Comparison of ENCODE assay signal across 20 cellular contexts in genomic region chr17:44850025-44850424, GRCh38. TPM values are rescaled to one million over a fixed set of nuclear protein-coding genes. Genes with fewer than 3 reads are reported as not detected.
DNase-seq lines count a peak whose midpoint lies in the region; ATAC-seq and TF ChIP-seq lines count a peak whose summit lies in the region.
"Had no signal": no experiment of that assay in that cellular context is flagged by ENCODE, and none has a peak within 500 bp of the region (broad histone marks: within the 10 kb centered on the region; RNA-seq: fewer than 3 reads in every experiment).

No MANE protein-coding gene starts in this region.

- H3K27ac Mint-ChIP-seq in CD8-positive, alpha-beta T cell: peak overlapping the region; percentile 18
- peak overlapping the region; percentile 17; the same call in 1 of the 2 replicates for H3K27ac Mint-ChIP-seq in WTC11

- H3K4me1 Mint-ChIP-seq in CD8-positive, alpha-beta T cell (ENCODE audit: low read depth): no peaks in the 10 kb centered on the region
- H3K4me1 Mint-ChIP-seq in WTC11: peaks cover 15% of the 10 kb centered on the region

- H3K9me3 Mint-ChIP-seq in CD8-positive, alpha-beta T cell: no peaks in the 10 kb centered on the region
- no peaks in the 10 kb centered on the region for H3K9me3 Mint-ChIP-seq in WTC11

- no peaks in the 10 kb centered on the region for H3K27me3 Mint-ChIP-seq in CD8-positive, alpha-beta T cell (ENCODE audit: low read depth)
- no peaks in the 10 kb centered on the region for H3K27me3 Mint-ChIP-seq in WTC11 (ENCODE audit: low read depth)

- H3K27ac ChIP-seq in CD8-positive, alpha-beta T cell (ENCODE audit: low read depth, low read length): no peak overlapping the region
- H3K27ac ChIP-seq in psoas muscle (peak overlapping the region; percentile 24), brain microvascular endothelial cell (no peak overlapping the region)
- H3K27ac ChIP-seq: 22Rv1, neutrophil had no signal

- peaks cover 47% of the 10 kb centered on the region for H3K36me3 Mint-ChIP-seq in CD8-positive, alpha-beta T cell
- H3K36me3 Mint-ChIP-seq in WTC11: peaks cover 45% of the 10 kb centered on the region

- H3K4me1 ChIP-seq in CD8-positive, alpha-beta T cell (ENCODE audit: insufficient read depth, low read length): no peaks in the 10 kb centered on the region
- H3K4me1 ChIP-seq in psoas muscle: no peaks in the 10 kb centered on the region

- TF ChIP-seq CTCF in CD8-positive, alpha-beta T cell (IDR thresholded peaks at IDR 0.05): no peak
- TF ChIP-seq CTCF in WTC11 (IDR thresholded peaks at IDR 0.05): no peak
- no peak for TF ChIP-seq CTCF in psoas muscle (IDR thresholded peaks at IDR 0.05)
- no peak for TF ChIP-seq CTCF in brain microvascular endothelial cell (IDR thresholded peaks at IDR 0.05; ENCODE audit: low read depth, low read length, missing control alignments)
- TF ChIP-seq CTCF in omental fat pad (IDR thresholded peaks at IDR 0.05): no peak

- H3K4me3 Mint-ChIP-seq in CD8-positive, alpha-beta T cell: no peak overlapping the region
- H3K4me3 Mint-ChIP-seq in WTC11: no peak overlapping the region

- in situ Hi-C loops in brain microvascular endothelial cell (cut with HindIII; ENCODE audit: low pct_ligation_motif_present, low sequenced_read_pairs): no loop called here

- peak; percentile 26 for DNase-seq in NCI-H2107 treated with DMSO at 0.1 percent for 48 hours (lab: John Stamatoyannopoulos, UW; ENCODE audit: unreplicated experiment)
- no peak for DNase-seq in NCI-H2107 (lab: John Stamatoyannopoulos, UW)
- no peak for DNase-seq in CD8-positive, alpha-beta T cell
- no peak for DNase-seq in WTC11 (ENCODE audit: low spot score)
- no peak for DNase-seq in psoas muscle
- no peak for DNase-seq in brain microvascular endothelial cell
- DNase-seq in omental fat pad (ENCODE audit: low spot score): no peak
- DNase-seq: activated CD4-positive, CD25-positive, alpha-beta regulatory T cell treated with anti-CD3 and anti-CD28 coated beads, Interleukin-2, amount 50 U/mL, for 72 hours; hippocampal formation; KBM-7; kidney; MV-4-11; NCI-H2081; NCI-H526; stimulated activated CD4-positive, alpha-beta T cell treated with anti-CD3 and anti-CD28 coated beads, Interleukin-2, amount 100 ng/mL, for 24 hours had no signal

- POLR2A ChIA-PET in CD8-positive, alpha-beta T cell (lab: Charles Lee): no interaction called here
- POLR2A ChIA-PET in WTC11 (lab: Charles Lee): interaction anchor here (1.4 kb wide), 1 partner anchor 74 kb away, joined by 3 read pairs; no protein-coding TSS in a partner anchor

- no peak overlapping the region for H3K4me3 ChIP-seq in CD8-positive, alpha-beta T cell (ENCODE audit: low read depth, low read length)
- H3K4me3 ChIP-seq in psoas muscle: no peak overlapping the region
- H3K4me3 ChIP-seq in brain microvascular endothelial cell (ENCODE audit: low read depth, low read length): no peak overlapping the region

- no peaks in the 10 kb centered on the region for H3K27me3 ChIP-seq in CD8-positive, alpha-beta T cell (ENCODE audit: insufficient read depth, low read length)
- no peaks in the 10 kb centered on the region for H3K27me3 ChIP-seq in psoas muscle (ENCODE audit: insufficient read depth in 3 of 3, low read length in 2 of 3)
- no peaks in the 10 kb centered on the region for H3K27me3 ChIP-seq in brain microvascular endothelial cell (replicated peaks)
- H3K27me3 ChIP-seq: BE2C, neutrophil had no signal

- CTCF ChIA-PET in CD8-positive, alpha-beta T cell (lab: Charles Lee): interaction anchor here (1.2 kb wide), 1 partner anchor 12 kb away, joined by 3 read pairs; no protein-coding TSS in a partner anchor
- CTCF ChIA-PET in WTC11 (lab: Charles Lee): interaction anchor here (3.2 kb wide), 1 partner anchor 72 kb away, joined by 17 read pairs; no protein-coding TSS in a partner anchor

- WGBS in psoas muscle, 3 donors: 73 to 89% (median 85%) methylated on average over 7 of the region's 7 CpGs

- H3K9me3 ChIP-seq in CD8-positive, alpha-beta T cell (ENCODE audit: low read length): no peaks in the 10 kb centered on the region
- no peaks in the 10 kb centered on the region for H3K9me3 ChIP-seq in psoas muscle
- H3K9me3 ChIP-seq: BE2C, neutrophil had no signal

- intact Hi-C loops in CD8-positive, alpha-beta T cell (cut with DNase I, micrococcal nuclease): no loop called here
- intact Hi-C loops in psoas muscle (cut with DNase I): loop anchor here in 1 of 2 donors (10.0 kb wide), 1 partner anchor 305 kb away; no protein-coding TSS in a partner anchor

- no peak for ATAC-seq in CD8-positive, alpha-beta T cell
- ATAC-seq in WTC11: no peak
- no peak for ATAC-seq in psoas muscle
- ATAC-seq in HG02938 (IDR thresholded peaks at IDR 0.05; ENCODE audit: unreplicated experiment): no peak
- ATAC-seq in omental fat pad (ENCODE audit: low FRiP score): no peak

- H3K36me3 ChIP-seq in CD8-positive, alpha-beta T cell (ENCODE audit: insufficient read depth, low read length): peaks cover 30% of the 10 kb centered on the region
- H3K36me3 ChIP-seq in psoas muscle (ENCODE audit: insufficient read depth in 1 of 2, low read depth in 1 of 2) (peaks cover 6 to 55% of the 10 kb centered on the region in 2 donors), brain microvascular endothelial cell (replicated peaks) (peaks cover 45% of the 10 kb centered on the region)

TF ChIP-seq in WTC11, 78 proteins besides CTCF, POLR2A, EP300 and RAD21:
- TF ChIP-seq SMAD3 (CRISPR knock-in tag; IDR thresholded peaks at IDR 0.05; ENCODE audit: borderline replicate concordance) (no peak), NR3C1 (CRISPR knock-in tag; conservative IDR thresholded peaks at IDR 0.05; ENCODE audit: low read depth) (no peak), ZMAT4 (CRISPR knock-in tag; IDR thresholded peaks at IDR 0.05) (no peak), TP53 (CRISPR knock-in tag; IDR thresholded peaks at IDR 0.05) (no peak)

RNA-seq across cellular contexts. Expression of gene HIGD1B, which starts 2.3 kb away (rescaled TPM):
- not detected for total RNA-seq in CD8-positive, alpha-beta T cell
- total RNA-seq in WTC11 (2021): not detected in 3 replicates
- total RNA-seq in psoas muscle: 10 to 100 TPM in 1 of 4 donors, 1 to 10 TPM in 3; 4.6 to 17.9 (median 6.7) TPM
- 10 to 100 TPM in 2 of 3 donors, 1 to 10 TPM in 1; 10.0 to 14.2 (median 13.1) TPM for polyA plus RNA-seq in psoas muscle
- 10 to 100 TPM in 1 of 4 donors, 1 to 10 TPM in 3; 2.1 to 17.8 (median 3.0) TPM for total RNA-seq in omental fat pad
- total RNA-seq: G401 had no signal

RNA-seq across cellular contexts. Expression of gene GJC1, which starts 19.9 kb away (rescaled TPM):
- not detected for total RNA-seq in CD8-positive, alpha-beta T cell
- total RNA-seq in WTC11 (2021) (102 to 107 TPM (median 104 TPM) in 3 replicates), psoas muscle (1 to 10 TPM; 4.7 to 7.9 (median 5.7) TPM), omental fat pad (10 to 100 TPM in 3 of 4 donors, 1 to 10 TPM in 1; 7.4 to 32.3 (median 14.5) TPM)
- polyA plus RNA-seq in psoas muscle: 1 to 10 TPM; 2.2 to 2.7 (median 2.5) TPM

RNA-seq across cellular contexts. Expression of gene EFTUD2, which starts 49.2 kb away (rescaled TPM):
- total RNA-seq in CD8-positive, alpha-beta T cell: 100 to 1,000 TPM; 131 to 133 TPM
- total RNA-seq in WTC11 (2021) (128 to 162 TPM (median 148 TPM) in 3 replicates), psoas muscle (100 to 1,000 TPM in 3 of 4 donors, 10 to 100 TPM in 1; 73.7 to 114 (median 103) TPM), omental fat pad (100 to 1,000 TPM in 1 of 4 donors, 10 to 100 TPM in 3; 62.5 to 131 (median 75.0) TPM)
- polyA plus RNA-seq in psoas muscle: 100 to 1,000 TPM in 1 of 3 donors, 10 to 100 TPM in 2; 46.0 to 102 (median 78.7) TPM

Comparison
In these comparisons a context has a peak if more than half of its experiments do, and no peak if none do; other contexts are left out.
1. RNA of gene GJC1, which starts 19.9 kb away (total RNA-seq): 102 to 107 TPM in WTC11, 7.4 to 32.3 TPM in omental fat pad and 4.7 to 7.9 TPM in psoas muscle; not detected in CD8-positive, alpha-beta T cell; every median in the first group is over 4 times any median in the second.